ENCODE assay signal across 1 cellular context in genomic region chr17:78144146-78144719, GRCh38.
TF ChIP-seq lines count a peak whose summit lies in the region.

No MANE protein-coding gene starts in this region.

TF ChIP-seq in HepG2, 621 proteins besides CTCF, POLR2A, EP300 and RAD21 (continued from another document and continues in another):
- TF ChIP-seq SNAPC4 (CRISPR knock-in tag; IDR thresholded peaks at IDR 0.05): no peak
- no peak for TF ChIP-seq BRCA1 (CRISPR knock-in tag; IDR thresholded peaks at IDR 0.05)
- TF ChIP-seq ISX (CRISPR knock-in tag; conservative IDR thresholded peaks at IDR 0.05): no peak
- TF ChIP-seq ONECUT2 (CRISPR knock-in tag; IDR thresholded peaks at IDR 0.05): no peak
- TF ChIP-seq ZNF576 (CRISPR knock-in tag; IDR thresholded peaks at IDR 0.05): no peak
- TF ChIP-seq HMG20B (CRISPR knock-in tag; conservative IDR thresholded peaks at IDR 0.05): no peak
- no peak for TF ChIP-seq CHCHD3 (CRISPR knock-in tag; IDR thresholded peaks at IDR 0.05)
- TF ChIP-seq ZBTB3 (CRISPR knock-in tag; IDR thresholded peaks at IDR 0.05; ENCODE audit: borderline replicate concordance, low read depth): no peak
- no peak for TF ChIP-seq PBX2 (CRISPR knock-in tag; IDR thresholded peaks at IDR 0.05)
- no peak for TF ChIP-seq HNRNPLL (IDR thresholded peaks at IDR 0.05; ENCODE audit: low read depth, low read length, poor library complexity, severe bottlenecking)
- TF ChIP-seq HINFP (CRISPR knock-in tag; IDR thresholded peaks at IDR 0.05; ENCODE audit: low read depth): no peak
- TF ChIP-seq PPARG (CRISPR knock-in tag; conservative IDR thresholded peaks at IDR 0.05): peak; percentile 47; the same call in 1 of the 2 replicates
- no peak for TF ChIP-seq PHB2 (IDR thresholded peaks at IDR 0.05; ENCODE audit: partially characterized antibody)
- TF ChIP-seq KIAA2018 (CRISPR knock-in tag; IDR thresholded peaks at IDR 0.05; ENCODE audit: borderline replicate concordance): no peak
- TF ChIP-seq GPN1 (CRISPR knock-in tag; IDR thresholded peaks at IDR 0.05; ENCODE audit: borderline replicate concordance): no peak
- TF ChIP-seq DZIP1 (CRISPR knock-in tag; IDR thresholded peaks at IDR 0.05): no peak
- 0 out of 2 replicates have a peak, but pooled peaks have one; percentile 17 for TF ChIP-seq ZNF572 (CRISPR knock-in tag; IDR thresholded peaks at IDR 0.05)
- no peak for TF ChIP-seq FOXO1 (CRISPR knock-in tag; IDR thresholded peaks at IDR 0.05)
- TF ChIP-seq ZGPAT (CRISPR knock-in tag; IDR thresholded peaks at IDR 0.05): no peak
- no peak for TF ChIP-seq CREBL2 (CRISPR knock-in tag; IDR thresholded peaks at IDR 0.05; ENCODE audit: borderline replicate concordance)
- no peak for TF ChIP-seq ZFP36L2 (CRISPR knock-in tag; IDR thresholded peaks at IDR 0.05)
- no peak for TF ChIP-seq HOMEZ (CRISPR knock-in tag; IDR thresholded peaks at IDR 0.05; ENCODE audit: low read depth)
- TF ChIP-seq MAFK (conservative IDR thresholded peaks at IDR 0.05 in 1 of 2, IDR thresholded peaks at IDR 0.05 in 1 of 2; ENCODE audit: low read length in 2 of 2): no peak
- no peak for TF ChIP-seq ZNF879 (CRISPR knock-in tag; IDR thresholded peaks at IDR 0.05)
- TF ChIP-seq CCAR2 (optimal IDR thresholded peaks at IDR 0.05; ENCODE audit: low read depth, low read length): no peak
- no peak for TF ChIP-seq TBX2 (CRISPR knock-in tag; IDR thresholded peaks at IDR 0.05; ENCODE audit: borderline replicate concordance)
- no peak for TF ChIP-seq ETS1 (CRISPR knock-in tag; IDR thresholded peaks at IDR 0.05)
